Comparison of ENCODE assay signal across 8 cellular contexts in the genomic region with DNA sequence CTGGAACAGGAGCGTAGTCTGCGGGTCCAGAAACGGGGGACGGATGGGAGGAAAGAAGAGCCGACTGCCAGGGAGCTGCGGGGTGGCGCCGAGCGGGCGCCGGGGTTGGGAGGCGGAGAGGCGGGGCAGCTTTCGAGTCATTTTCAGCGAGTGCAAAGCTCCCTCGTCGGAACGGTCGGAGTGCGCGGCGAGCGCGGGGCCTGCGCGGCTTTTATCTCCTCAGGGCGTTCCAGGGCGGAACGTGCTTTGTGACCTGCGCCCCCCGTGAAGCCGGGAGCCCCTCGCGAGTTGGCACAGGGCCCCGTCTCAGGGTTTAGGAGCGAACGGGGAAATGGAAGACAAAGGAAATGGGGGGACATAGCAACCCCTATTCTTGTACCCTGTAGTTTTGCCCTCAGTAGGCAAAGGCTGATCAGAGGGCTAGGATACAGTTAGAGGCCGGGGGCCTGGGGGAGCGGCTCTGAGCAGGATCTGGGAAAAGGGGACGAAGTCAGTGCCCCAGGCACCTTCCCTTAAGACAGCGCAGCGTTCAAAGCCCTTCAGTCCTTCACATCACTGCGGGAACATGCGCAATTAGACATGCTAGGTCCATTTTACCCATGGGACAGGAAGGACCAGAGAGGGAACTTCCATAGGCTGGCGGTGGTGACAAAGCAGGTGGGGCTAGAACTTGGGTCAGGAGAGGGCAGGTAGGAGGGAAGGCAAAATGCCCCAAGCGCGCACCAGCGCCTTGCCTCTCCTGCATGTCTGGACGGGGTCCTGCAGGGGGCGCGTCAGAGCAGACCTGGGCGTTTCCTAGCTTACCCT.
DNase-seq lines count a peak whose midpoint lies in the region; ATAC-seq and TF ChIP-seq lines count a peak whose summit lies in the region.

No MANE protein-coding gene starts in this region.

- CTCF ChIA-PET in Caco-2 (lab: Charles Lee), result no interaction called here
- CTCF ChIA-PET in activated CD4-positive, alpha-beta memory T cell treated with anti-CD3 and anti-CD28 coated beads for 36 hours (lab: Charles Lee), result interaction anchor here (0.6 to 5.4 kb wide), 37 partner anchors 8 to 374 kb away, joined by 3 to 64 read pairs (median 4); partner anchors contain the start of genes IL18R1 and SLC9A4
- CTCF ChIA-PET in naive thymus-derived CD4-positive, alpha-beta T cell (lab: Charles Lee), result interaction anchor here (0.6 to 3.0 kb wide), 14 partner anchors 9 to 245 kb away, joined by 3 to 25 read pairs (median 3); partner anchors contain the start of gene IL18R1

- TF ChIP-seq POLR2A in stomach (IDR thresholded peaks at IDR 0.05), result no peak

- H3K27ac Mint-ChIP-seq in Caco-2 (ENCODE audit: unreplicated experiment), result no peak overlapping the region
- H3K27ac Mint-ChIP-seq in activated CD4-positive, alpha-beta memory T cell treated with anti-CD3 and anti-CD28 coated beads for 36 hours, result peak overlapping the region; percentile 64
- no peak overlapping the region for H3K27ac Mint-ChIP-seq in endothelial cell (ENCODE audit: unreplicated experiment)
- peak overlapping the region in 7 of 9 donors; percentile 56 to 94 (median 78) for H3K27ac Mint-ChIP-seq in naive thymus-derived CD4-positive, alpha-beta T cell

- 6 to 20% (median 8%) methylated on average over 40 to 52 of the region's 52 CpGs for WGBS in stomach, 5 donors

- H3K27me3 Mint-ChIP-seq in Caco-2 (ENCODE audit: insufficient read depth, unreplicated experiment) (peaks cover 2% of the 10 kb centered on the region), endothelial cell (ENCODE audit: unreplicated experiment) (peaks cover 5% of the 10 kb centered on the region)
- no peaks in the 10 kb centered on the region for H3K27me3 Mint-ChIP-seq in activated CD4-positive, alpha-beta memory T cell treated with anti-CD3 and anti-CD28 coated beads for 36 hours
- H3K27me3 Mint-ChIP-seq in naive thymus-derived CD4-positive, alpha-beta T cell, result peaks cover 0 to 5% (median 2%) of the 10 kb centered on the region in 5 donors

- peak; percentile 57 for ATAC-seq in HG03135 (IDR thresholded peaks at IDR 0.05; ENCODE audit: unreplicated experiment)
- peak; percentile 90 for ATAC-seq in naive thymus-derived CD4-positive, alpha-beta T cell

- POLR2A ChIA-PET in Caco-2 (lab: Charles Lee), result no interaction called here
- POLR2A ChIA-PET in activated CD4-positive, alpha-beta memory T cell treated with anti-CD3 and anti-CD28 coated beads for 36 hours (lab: Charles Lee), result interaction anchor here (0.9 kb wide), 1 partner anchor 10 kb away, joined by 8 read pairs; no protein-coding TSS in a partner anchor
- POLR2A ChIA-PET in naive thymus-derived CD4-positive, alpha-beta T cell (lab: Charles Lee), result no interaction called here

- H3K36me3 ChIP-seq in Caco-2 (ENCODE audit: control insufficient read depth, insufficient read depth, low read length), result no peaks in the 10 kb centered on the region
- no peaks in the 10 kb centered on the region for H3K36me3 ChIP-seq in naive thymus-derived CD4-positive, alpha-beta T cell (ENCODE audit: control insufficient read depth in 2 of 3, insufficient read depth in 3 of 3, low read length in 3 of 3)
- H3K36me3 ChIP-seq in stomach, result no peaks in the 10 kb centered on the region

- H3K4me1 Mint-ChIP-seq in Caco-2 (ENCODE audit: low read depth, unreplicated experiment) (no peaks in the 10 kb centered on the region), endothelial cell (ENCODE audit: unreplicated experiment) (peaks cover 4% of the 10 kb centered on the region)
- H3K4me1 Mint-ChIP-seq in activated CD4-positive, alpha-beta memory T cell treated with anti-CD3 and anti-CD28 coated beads for 36 hours (ENCODE audit: low read depth), result peaks cover 36% of the 10 kb centered on the region
- peaks cover 7 to 44% (median 14%) of the 10 kb centered on the region in 7 donors for H3K4me1 Mint-ChIP-seq in naive thymus-derived CD4-positive, alpha-beta T cell

- H3K27ac ChIP-seq in naive thymus-derived CD4-positive, alpha-beta T cell (ENCODE audit: low read depth, low read length), result no peak overlapping the region
- H3K27ac ChIP-seq in stomach, result peak overlapping the region in 3 of 5 donors; percentile 38 to 67 (median 47)

- no peak for DNase-seq in Caco-2
- DNase-seq in activated CD4-positive, alpha-beta memory T cell treated with anti-CD3 and anti-CD28 coated beads for 36 hours, result peak; percentile 83
- peak; percentile 73 for DNase-seq in endothelial cell (ENCODE audit: low spot score)
- DNase-seq in naive thymus-derived CD4-positive, alpha-beta T cell, result peak; percentile 28 to 63 (median 57)
- DNase-seq in stomach, result peak; percentile 56
- DNase-seq in NCI-H1092 treated with DMSO at 0.1 percent for 48 hours (lab: John Stamatoyannopoulos, UW), result no peak
- DNase-seq in AML-193 (lab: John Stamatoyannopoulos, UW), result no peak

- H3K4me3 Mint-ChIP-seq in Caco-2 (ENCODE audit: unreplicated experiment) (peak overlapping the region; percentile 19), endothelial cell (ENCODE audit: unreplicated experiment) (peak overlapping the region; percentile 84)
- peak overlapping the region; percentile 66 for H3K4me3 Mint-ChIP-seq in activated CD4-positive, alpha-beta memory T cell treated with anti-CD3 and anti-CD28 coated beads for 36 hours
- peak overlapping the region; percentile 86 to 99 (median 94) for H3K4me3 Mint-ChIP-seq in naive thymus-derived CD4-positive, alpha-beta T cell

- BruUV-seq in Caco-2 (replicated peaks; lab: Mats Ljungman, UMichigan), result no TSS peak

- H3K4me3 ChIP-seq in Caco-2 (ENCODE audit: low read depth, low read length) (no peak overlapping the region), stomach (peak overlapping the region; percentile 41 to 49 (median 46))
- H3K4me3 ChIP-seq in naive thymus-derived CD4-positive, alpha-beta T cell (ENCODE audit: low read length), result peak overlapping the region; percentile 75

- H3K27me3 ChIP-seq in Caco-2 (replicated peaks; ENCODE audit: control insufficient read depth, insufficient read depth, low read length), result no peaks in the 10 kb centered on the region
- H3K27me3 ChIP-seq in naive thymus-derived CD4-positive, alpha-beta T cell (ENCODE audit: control insufficient read depth in 2 of 2, insufficient read depth in 2 of 2, low read length in 2 of 2), result no peaks in the 10 kb centered on the region
- H3K27me3 ChIP-seq in stomach, result peaks cover 0 to 12% (median 5%) of the 10 kb centered on the region in 3 donors

- H3K9me3 ChIP-seq in Caco-2 (peaks cover 7% of the 10 kb centered on the region; the same call in 1 of the 2 replicates), stomach (no peaks in the 10 kb centered on the region)
- no peaks in the 10 kb centered on the region for H3K9me3 ChIP-seq in naive thymus-derived CD4-positive, alpha-beta T cell (ENCODE audit: control insufficient read depth in 2 of 3, low read length in 3 of 3)

- peak in 1 of 2 experiments; percentile 34 for TF ChIP-seq CTCF in Caco-2 (IDR thresholded peaks at IDR 0.05; ENCODE audit: insufficient read depth in 1 of 2, low read depth in 1 of 2, low read length in 1 of 2, severe bottlenecking in 1 of 2, unreplicated experiment in 1 of 2)
- peak; percentile 87 for TF ChIP-seq CTCF in endothelial cell (IDR thresholded peaks at IDR 0.05; ENCODE audit: unreplicated experiment)
- TF ChIP-seq CTCF in stomach (IDR thresholded peaks at IDR 0.05), result peak in 3 of 7 experiments; percentile 37 to 54 (median 46)

- TF ChIP-seq EP300 in stomach (IDR thresholded peaks at IDR 0.05), result no peak

- H3K36me3 Mint-ChIP-seq in Caco-2 (ENCODE audit: insufficient read depth, unreplicated experiment), result no peaks in the 10 kb centered on the region
- H3K36me3 Mint-ChIP-seq in activated CD4-positive, alpha-beta memory T cell treated with anti-CD3 and anti-CD28 coated beads for 36 hours, result no peaks in the 10 kb centered on the region
- no peaks in the 10 kb centered on the region for H3K36me3 Mint-ChIP-seq in endothelial cell (ENCODE audit: low read depth, unreplicated experiment)
- H3K36me3 Mint-ChIP-seq in naive thymus-derived CD4-positive, alpha-beta T cell, result peaks cover 0 to 14% (median 0%) of the 10 kb centered on the region in 5 donors

- H3K9me3 Mint-ChIP-seq in Caco-2 (ENCODE audit: unreplicated experiment) (no peaks in the 10 kb centered on the region), endothelial cell (ENCODE audit: unreplicated experiment) (no peaks in the 10 kb centered on the region)
- no peaks in the 10 kb centered on the region for H3K9me3 Mint-ChIP-seq in activated CD4-positive, alpha-beta memory T cell treated with anti-CD3 and anti-CD28 coated beads for 36 hours
- peaks cover 0 to 2% (median 0%) of the 10 kb centered on the region in 11 donors for H3K9me3 Mint-ChIP-seq in naive thymus-derived CD4-positive, alpha-beta T cell

- intact Hi-C loops in Caco-2 (cut with micrococcal nuclease; ENCODE audit: unreplicated experiment) (loop anchor here (5.0 kb wide), 2 partner anchors 106 to 196 kb away; partner anchors contain the start of gene IL18R1), stomach (cut with DNase I; ENCODE audit: low total_unique reads) (loop anchor here (10.0 kb wide), 1 partner anchor 194 kb away; no protein-coding TSS in a partner anchor)
- intact Hi-C loops in activated CD4-positive, alpha-beta memory T cell treated with anti-CD3 and anti-CD28 coated beads for 36 hours (cut with micrococcal nuclease), result loop anchor here (1.0 kb wide), 1 partner anchor 192 kb away; no protein-coding TSS in a partner anchor
- intact Hi-C loops in naive thymus-derived CD4-positive, alpha-beta T cell (cut with micrococcal nuclease), result loop anchor here (1.0 to 10.0 kb wide), 5 partner anchors 104 to 546 kb away; partner anchors contain the start of gene IL18R1 (in 1 of the 2)

- H3K4me1 ChIP-seq in Caco-2 (no peaks in the 10 kb centered on the region), stomach (peaks cover 0 to 31% (median 9%) of the 10 kb centered on the region in 4 donors)
- peaks cover 0 to 18% of the 10 kb centered on the region in 2 donors for H3K4me1 ChIP-seq in naive thymus-derived CD4-positive, alpha-beta T cell (ENCODE audit: control insufficient read depth in 2 of 2, insufficient read depth in 2 of 2, low read length in 2 of 2)

Comparison
In these comparisons a context has a peak if more than half of its experiments do, and no peak if none do; other contexts are left out.
1. DNase-seq: peak in activated CD4-positive, alpha-beta memory T cell treated with anti-CD3 and anti-CD28 coated beads for 36 hours (single experiment), endothelial cell (single experiment), naive thymus-derived CD4-positive, alpha-beta T cell (9 of 9) and stomach (single experiment); none in Caco-2 (0 of 2), NCI-H1092 treated with DMSO at 0.1 percent for 48 hours (single experiment) and AML-193 (0 of 2).
2. H3K27ac Mint-ChIP-seq: peak in activated CD4-positive, alpha-beta memory T cell treated with anti-CD3 and anti-CD28 coated beads for 36 hours (single experiment) and naive thymus-derived CD4-positive, alpha-beta T cell (7 of 9); none in Caco-2 (single experiment) and endothelial cell (single experiment).
3. H3K4me3 Mint-ChIP-seq: peak in every context shown above with its lines; median percentile 94 in naive thymus-derived CD4-positive, alpha-beta T cell; 84 in endothelial cell; 66 in activated CD4-positive, alpha-beta memory T cell treated with anti-CD3 and anti-CD28 coated beads for 36 hours; 19 in Caco-2.